1 cellular context compared by ENCODE assay signal in genomic region chr6:56528412-56528841, GRCh38.
A peak's percentile ranks its signal among the peaks of the same experiment; 100 is the strongest.
TF ChIP-seq lines count a peak whose summit lies in the region.

No MANE protein-coding gene starts in this region.

TF ChIP-seq in HEK293, 187 proteins besides CTCF, POLR2A, EP300 and RAD21 (continued from another document and continues in another):
- TF ChIP-seq MEIS1 (CRISPR knock-in tag; IDR thresholded peaks at IDR 0.05; ENCODE audit: borderline replicate concordance): no peak
- no peak for TF ChIP-seq ZNF837 (tag by site-specific recombination; IDR thresholded peaks at IDR 0.05)
- no peak for TF ChIP-seq ZBTB7A (tag by site-specific recombination; IDR thresholded peaks at IDR 0.05; ENCODE audit: low read depth)
- TF ChIP-seq ZNF501 (tag by site-specific recombination; IDR thresholded peaks at IDR 0.05): no peak
- no peak for TF ChIP-seq ZNF701 (tag by site-specific recombination; IDR thresholded peaks at IDR 0.05)
- TF ChIP-seq ZNF394 (tag by site-specific recombination; IDR thresholded peaks at IDR 0.05; ENCODE audit: borderline replicate concordance): peak; percentile 67; the same call in 1 of the 2 replicates
- TF ChIP-seq ZEB2 (tag by site-specific recombination; IDR thresholded peaks at IDR 0.05): peak; percentile 94
- TF ChIP-seq ZNF707 (tag by site-specific recombination; IDR thresholded peaks at IDR 0.05): no peak
- no peak for TF ChIP-seq SCRT1 (tag by site-specific recombination; IDR thresholded peaks at IDR 0.05; ENCODE audit: borderline replicate concordance)
- no peak for TF ChIP-seq ZNF266 (tag by site-specific recombination; IDR thresholded peaks at IDR 0.05; ENCODE audit: low read depth)
- no peak for TF ChIP-seq KLF9 (tag by site-specific recombination; IDR thresholded peaks at IDR 0.05; ENCODE audit: low read depth)
- peak; percentile 71; the same call in 1 of the 2 replicates for TF ChIP-seq KLF8 (tag by site-specific recombination; IDR thresholded peaks at IDR 0.05)
- no peak for TF ChIP-seq ZNF155 (tag by site-specific recombination; IDR thresholded peaks at IDR 0.05)
- no peak for TF ChIP-seq ZNF791 (tag by site-specific recombination; IDR thresholded peaks at IDR 0.05)
- TF ChIP-seq GFI1B (tag by site-specific recombination; IDR thresholded peaks at IDR 0.05): no peak
- TF ChIP-seq, protein P1, sequence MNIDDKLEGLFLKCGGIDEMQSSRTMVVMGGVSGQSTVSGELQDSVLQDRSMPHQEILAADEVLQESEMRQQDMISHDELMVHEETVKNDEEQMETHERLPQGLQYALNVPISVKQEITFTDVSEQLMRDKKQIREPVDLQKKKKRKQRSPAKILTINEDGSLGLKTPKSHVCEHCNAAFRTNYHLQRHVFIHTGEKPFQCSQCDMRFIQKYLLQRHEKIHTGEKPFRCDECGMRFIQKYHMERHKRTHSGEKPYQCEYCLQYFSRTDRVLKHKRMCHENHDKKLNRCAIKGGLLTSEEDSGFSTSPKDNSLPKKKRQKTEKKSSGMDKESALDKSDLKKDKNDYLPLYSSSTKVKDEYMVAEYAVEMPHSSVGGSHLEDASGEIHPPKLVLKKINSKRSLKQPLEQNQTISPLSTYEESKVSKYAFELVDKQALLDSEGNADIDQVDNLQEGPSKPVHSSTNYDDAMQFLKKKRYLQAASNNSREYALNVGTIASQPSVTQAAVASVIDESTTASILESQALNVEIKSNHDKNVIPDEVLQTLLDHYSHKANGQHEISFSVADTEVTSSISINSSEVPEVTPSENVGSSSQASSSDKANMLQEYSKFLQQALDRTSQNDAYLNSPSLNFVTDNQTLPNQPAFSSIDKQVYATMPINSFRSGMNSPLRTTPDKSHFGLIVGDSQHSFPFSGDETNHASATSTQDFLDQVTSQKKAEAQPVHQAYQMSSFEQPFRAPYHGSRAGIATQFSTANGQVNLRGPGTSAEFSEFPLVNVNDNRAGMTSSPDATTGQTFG (tag by site-specific recombination; IDR thresholded peaks at IDR 0.05; ENCODE audit: borderline replicate concordance): no peak
- TF ChIP-seq ZNF398 (tag by site-specific recombination; IDR thresholded peaks at IDR 0.05): peak; percentile 38; the same call in 1 of the 2 replicates
- TF ChIP-seq HOXC10 (CRISPR knock-in tag; IDR thresholded peaks at IDR 0.05): no peak
- TF ChIP-seq ZNF175 (tag by site-specific recombination; IDR thresholded peaks at IDR 0.05): no peak
- 0 out of 2 replicates have a peak, but pooled peaks have one; percentile 17 for TF ChIP-seq ZXDB (tag by site-specific recombination; IDR thresholded peaks at IDR 0.05)
- no peak for TF ChIP-seq ZNF280C (tag by site-specific recombination; IDR thresholded peaks at IDR 0.05)
- TF ChIP-seq ZNF518A (tag by site-specific recombination; conservative IDR thresholded peaks at IDR 0.05; ENCODE audit: low read depth): no peak
- TF ChIP-seq ZNF169 (tag by site-specific recombination; IDR thresholded peaks at IDR 0.05): no peak
- TF ChIP-seq ZNF645 (tag by site-specific recombination; IDR thresholded peaks at IDR 0.05): no peak
- no peak for TF ChIP-seq ZBTB11 (tag by site-specific recombination; conservative IDR thresholded peaks at IDR 0.05; ENCODE audit: low read depth)
- TF ChIP-seq TSHZ1 (tag by site-specific recombination; IDR thresholded peaks at IDR 0.05; ENCODE audit: borderline replicate concordance): peak; percentile 31; the same call in 1 of the 2 replicates
- TF ChIP-seq PRDM4 (tag by site-specific recombination; IDR thresholded peaks at IDR 0.05): no peak
- TF ChIP-seq ZNF776 (tag by site-specific recombination; IDR thresholded peaks at IDR 0.05; ENCODE audit: borderline replicate concordance): no peak
- TF ChIP-seq ZNF248 (tag by site-specific recombination; IDR thresholded peaks at IDR 0.05): no peak
- no peak for TF ChIP-seq ZNF488 (tag by site-specific recombination; IDR thresholded peaks at IDR 0.05)
- no peak for TF ChIP-seq MZF1 (tag by site-specific recombination; IDR thresholded peaks at IDR 0.05; ENCODE audit: borderline replicate concordance)
